Comparison of ENCODE assay signal across 7 cellular contexts in genomic region chr1:243010719-243011118, GRCh38.
A peak's percentile ranks its signal among the peaks of the same experiment; 100 is the strongest.
DNase-seq lines count a peak whose midpoint lies in the region; TF ChIP-seq lines count a peak whose summit lies in the region.
"Not testable (repeated sequence)": the region's sequence is repeated elsewhere in the genome, so short reads cannot be mapped to it uniquely, and the experiment has no call there.

No MANE protein-coding gene starts in this region.

- H3K36me3 Mint-ChIP-seq in neural progenitor cell = not testable (repeated sequence)

- H3K79me2 ChIP-seq in neural progenitor cell (ENCODE audit: low read depth) = not testable (repeated sequence)

- intact Hi-C loops in dorsolateral prefrontal cortex (cut with DNase I) = not testable (repeated sequence)

- H3K4me3 ChIP-seq in MG63, SK-N-MC, dorsolateral prefrontal cortex, neural progenitor cell: not testable (repeated sequence)

- not testable (repeated sequence) for H3K27ac Mint-ChIP-seq in neural progenitor cell

- not testable (repeated sequence) for H3K27ac ChIP-seq in SK-N-MC, dorsolateral prefrontal cortex, neural progenitor cell

- not testable (repeated sequence) for H3K4me1 Mint-ChIP-seq in neural progenitor cell

- not testable (repeated sequence) for H2AFZ ChIP-seq in neural progenitor cell (replicated peaks)

- not testable (repeated sequence) for H3K4me3 Mint-ChIP-seq in neural progenitor cell

- H3K4me1 ChIP-seq in neural progenitor cell = not testable (repeated sequence)

- H3K9me3 Mint-ChIP-seq in neural progenitor cell = not testable (repeated sequence)

- TF ChIP-seq CTCF in dorsolateral prefrontal cortex (IDR thresholded peaks at IDR 0.05 in 54 of 56, conservative IDR thresholded peaks at IDR 0.05 in 2 of 56; ENCODE audit: low read depth in 1 of 56, partially characterized antibody in 56 of 56) = peak in 31 of 56 donors; percentile 7 to 38 (median 23)
- TF ChIP-seq CTCF in neural progenitor cell (IDR thresholded peaks at IDR 0.05) = peak; percentile 30

- DNase-seq in COR-L47 (lab: John Stamatoyannopoulos, UW) = peak; percentile 37
- peak; percentile 3 for DNase-seq in MG63
- peak; percentile 11 for DNase-seq in NCI-H69 (lab: John Stamatoyannopoulos, UW)
- DNase-seq in SK-N-MC (ENCODE audit: low read depth, low spot score) = peak; percentile 35
- peak in 1 of 10 donors; percentile 4 for DNase-seq in dorsolateral prefrontal cortex
- DNase-seq in iPS DF 19.7 (ENCODE audit: low read depth, low spot score) = peak; percentile 2
- peak; percentile 1 for DNase-seq in neural progenitor cell (ENCODE audit: low spot score)

- not testable (repeated sequence) for H3K36me3 ChIP-seq in MG63; SK-N-MC (ENCODE audit: insufficient read depth, low read length); neural progenitor cell

- H4K20me1 ChIP-seq in neural progenitor cell (ENCODE audit: low read depth) = not testable (repeated sequence)

- H3K9ac ChIP-seq in SK-N-MC (ENCODE audit: insufficient read length); neural progenitor cell: not testable (repeated sequence)

- not testable (repeated sequence) for H3K4me2 ChIP-seq in neural progenitor cell

- H3K27me3 Mint-ChIP-seq in neural progenitor cell (ENCODE audit: insufficient read depth, low read depth) = not testable (repeated sequence)

- not testable (repeated sequence) for H3F3A ChIP-seq in neural progenitor cell (ENCODE audit: low read depth)

- H3K9me3 ChIP-seq in MG63; SK-N-MC (ENCODE audit: low read depth, low read length); neural progenitor cell (ENCODE audit: low read depth): not testable (repeated sequence)

- H3K27me3 ChIP-seq in MG63, dorsolateral prefrontal cortex, neural progenitor cell: not testable (repeated sequence)
